ENCODE assay signal across 23 cellular contexts in the genomic region with DNA sequence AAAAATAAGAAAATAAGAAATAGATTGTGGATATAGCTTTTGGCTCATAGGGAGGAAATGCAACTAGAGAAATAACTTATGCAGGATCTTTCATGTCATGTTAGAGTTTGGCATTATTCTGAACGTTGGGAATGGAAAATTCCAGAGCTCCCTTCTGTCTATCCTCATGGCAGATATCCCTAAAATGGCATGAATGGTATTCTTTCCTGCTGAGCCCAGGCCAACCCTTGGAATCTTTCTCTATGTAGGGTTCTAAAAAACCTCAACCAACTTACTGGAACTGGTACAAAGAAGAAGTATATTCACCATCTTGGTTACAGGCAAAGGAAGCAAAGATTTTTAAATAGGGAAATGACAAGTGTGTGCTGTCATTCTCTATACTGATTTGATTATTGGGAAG.
DNase-seq lines count a peak whose midpoint lies in the region; ATAC-seq and TF ChIP-seq lines count a peak whose summit lies in the region.
"Had no signal": no experiment of that assay in that cellular context is flagged by ENCODE, and none has a peak within 500 bp of the region (broad histone marks: within the 10 kb centered on the region; RNA-seq: fewer than 3 reads in every experiment).

No MANE protein-coding gene starts in this region.

- H2AFZ ChIP-seq in PC-3 (ENCODE audit: low read length), result no peak overlapping the region

- peak overlapping the region; percentile 7 for H3K27ac Mint-ChIP-seq in chondrocyte (ENCODE audit: unreplicated experiment)
- H3K27ac Mint-ChIP-seq: CD8-positive, alpha-beta memory T cell; H9; HFFc6 had no signal

- H3K4me1 Mint-ChIP-seq in chondrocyte (ENCODE audit: low read depth), result peaks cover 52% of the 10 kb centered on the region
- H3K4me1 Mint-ChIP-seq: CD8-positive, alpha-beta memory T cell had no signal

- POLR2A ChIA-PET in PC-3 (lab: Charles Lee; ENCODE audit: unreplicated experiment), result no interaction called here

- TF ChIP-seq CTCF in AG10803 (conservative IDR thresholded peaks at IDR 0.05; ENCODE audit: low read length) (no peak), PC-3 (conservative IDR thresholded peaks at IDR 0.05; ENCODE audit: low read depth, low read length) (no peak), chondrocyte (IDR thresholded peaks at IDR 0.05) (no peak)

- ATAC-seq in PC-3, result no peak
- ATAC-seq: GM12878, Panc1 had no signal

- H4K20me1 ChIP-seq in PC-3 (ENCODE audit: low read length), result no peaks in the 10 kb centered on the region

- H3K9me2 ChIP-seq in PC-3 (replicated peaks; ENCODE audit: low read length), result no peaks in the 10 kb centered on the region

- intact Hi-C loops in PC-3 (cut with micrococcal nuclease), result loop anchor here (5.0 to 10.0 kb wide), 3 partner anchors 110 to 433 kb away; no protein-coding TSS in a partner anchor

- DNase-seq in AG10803 (ENCODE audit: low read depth) (peak; percentile 29), PC-3 (no peak), chondrocyte (ENCODE audit: low spot score) (no peak), myocyte (ENCODE audit: low read depth) (peak; percentile 14), LoVo (ENCODE audit: low spot score) (no peak), NCI-H1092 (lab: John Stamatoyannopoulos, UW) (no peak)
- no peak for DNase-seq in stimulated activated CD4-positive, alpha-beta T cell treated with anti-CD3 and anti-CD28 coated beads, Interleukin-1b, Interleukin-23, amount 100 ng/mL, for 48 hours
- DNase-seq: Calu3; CD8-positive, alpha-beta memory T cell; DMS79; H9; HFFc6; Kasumi-1; NCI-H1417 treated with DMSO at 0.1 percent for 48 hours; NCI-H187; NCI-H2107; NCI-H2227 treated with DMSO at 0.1 percent for 48 hours; NCI-H510A treated with DMSO at 0.1 percent for 48 hours; NCI-H748 treated with DMSO at 0.1 percent for 48 hours had no signal

- no peaks in the 10 kb centered on the region for H3K79me2 ChIP-seq in PC-3 (ENCODE audit: low read length)

- peak overlapping the region; percentile 29; the same call in 1 of the 2 replicates for H3K27ac ChIP-seq in PC-3 (ENCODE audit: low read length)
- H3K27ac ChIP-seq: C4-2B had no signal

- BruUV-seq in PC-3 (replicated peaks; lab: Mats Ljungman, UMichigan), result no TSS peak

- H3K4me1 ChIP-seq in PC-3 (ENCODE audit: insufficient read depth, low read length), result peaks cover 29% of the 10 kb centered on the region

- H3K27me3 Mint-ChIP-seq in chondrocyte (ENCODE audit: low read depth), result no peaks in the 10 kb centered on the region
- H3K27me3 Mint-ChIP-seq: CD8-positive, alpha-beta memory T cell had no signal

- H3K9ac ChIP-seq in PC-3 (ENCODE audit: low read length), result no peak overlapping the region

- H3K4me3 ChIP-seq in AG10803 (ENCODE audit: low read length) (no peak overlapping the region), PC-3 (ENCODE audit: low read length) (no peak overlapping the region)
- H3K4me3 ChIP-seq: GM12878, MG63 had no signal

- no peaks in the 10 kb centered on the region for H3K27me3 ChIP-seq in PC-3 (ENCODE audit: low read length)
- H3K27me3 ChIP-seq: MG63 had no signal

- H3K36me3 ChIP-seq in PC-3 (ENCODE audit: low read depth, low read length), result no peaks in the 10 kb centered on the region
- H3K36me3 ChIP-seq: MG63 had no signal

- no peaks in the 10 kb centered on the region for H3F3A ChIP-seq in PC-3 (ENCODE audit: low read length, unreplicated experiment)

- peaks cover 11% of the 10 kb centered on the region for H3K9me3 Mint-ChIP-seq in chondrocyte (ENCODE audit: low read depth)
- H3K9me3 Mint-ChIP-seq: CD8-positive, alpha-beta memory T cell; HFFc6 had no signal

- CTCF ChIA-PET in PC-3 (lab: Charles Lee), result no interaction called here

- H3K36me3 Mint-ChIP-seq in chondrocyte (ENCODE audit: low read depth), result peaks cover 2% of the 10 kb centered on the region

- no peak overlapping the region for H3K4me2 ChIP-seq in PC-3 (ENCODE audit: low read length)

- H3K4me3 Mint-ChIP-seq in chondrocyte (ENCODE audit: unreplicated experiment), result no peak overlapping the region
- H3K4me3 Mint-ChIP-seq: CD8-positive, alpha-beta memory T cell; H9; HFFc6 had no signal

- no peaks in the 10 kb centered on the region for H3K9me3 ChIP-seq in PC-3 (ENCODE audit: low read length)

Comparison
In these comparisons a context has a peak if more than half of its experiments do, and no peak if none do; other contexts are left out.
1. DNase-seq: peak in AG10803 (single experiment) and myocyte (single experiment); none in PC-3 (single experiment), chondrocyte (single experiment), stimulated activated CD4-positive, alpha-beta T cell treated with anti-CD3 and anti-CD28 coated beads, Interleukin-1b, Interleukin-23, amount 100 ng/mL, for 48 hours (single experiment), LoVo (single experiment) and NCI-H1092 (single experiment).